In genomic region chr4:85149656-85150055, GRCh38 we compare ENCODE assay signal across 18 cellular contexts.
DNase-seq lines count a peak whose midpoint lies in the region; ATAC-seq and TF ChIP-seq lines count a peak whose summit lies in the region.
"Had no signal": no experiment of that assay in that cellular context is flagged by ENCODE, and none has a peak within 500 bp of the region (broad histone marks: within the 10 kb centered on the region; RNA-seq: fewer than 3 reads in every experiment).

No MANE protein-coding gene starts in this region.

- H3K36me3 ChIP-seq in ACC112 (ENCODE audit: insufficient read depth, low read length) = no peaks in the 10 kb centered on the region
- H3K36me3 ChIP-seq in IMR-90 (ENCODE audit: control insufficient read depth, insufficient read depth, low read length) = no peaks in the 10 kb centered on the region
- no peaks in the 10 kb centered on the region for H3K36me3 ChIP-seq in brain microvascular endothelial cell (replicated peaks)
- H3K36me3 ChIP-seq in left ventricle myocardium inferior = no peaks in the 10 kb centered on the region
- H3K36me3 ChIP-seq in mesendoderm (ENCODE audit: control insufficient read depth, insufficient read depth, low read length) = no peaks in the 10 kb centered on the region
- H3K36me3 ChIP-seq: pancreas had no signal

- H3K4me2 ChIP-seq in IMR-90 (ENCODE audit: low read depth, low read length) (no peak overlapping the region), mesendoderm (ENCODE audit: low read length) (no peak overlapping the region)
- H3K4me2 ChIP-seq: KMS-11 had no signal

- CTCF ChIA-PET in IMR-90 (lab: Yijun Ruan, JAX) = interaction anchor here (0.9 to 2.2 kb wide), 3 partner anchors 168 to 597 kb away, joined by 4 to 8 read pairs (median 4); no protein-coding TSS in a partner anchor

- H3K79me2 ChIP-seq in ACC112 (ENCODE audit: control insufficient read depth, insufficient read depth, low read length, unreplicated experiment) (no peaks in the 10 kb centered on the region), mesendoderm (ENCODE audit: control insufficient read depth, insufficient read depth, low read length) (no peaks in the 10 kb centered on the region)

- no TSS peak for BruUV-seq in IMR-90 (replicated peaks; lab: Mats Ljungman, UMichigan)

- peak overlapping the region; percentile 17; the same call in 1 of the 2 replicates for H3K27ac ChIP-seq in ACC112 (ENCODE audit: low read depth, low read length)
- no peak overlapping the region for H3K27ac ChIP-seq in IMR-90 (ENCODE audit: insufficient read depth, low read length)
- H3K27ac ChIP-seq in brain microvascular endothelial cell = no peak overlapping the region
- H3K27ac ChIP-seq in left ventricle myocardium inferior (replicated peaks) = peak overlapping the region; percentile 48
- no peak overlapping the region for H3K27ac ChIP-seq in mesendoderm (ENCODE audit: low read depth, low read length)
- H3K27ac ChIP-seq: coronary artery, epithelial cell of prostate, KMS-11, pancreas had no signal

- H3K9me3 ChIP-seq in IMR-90 (ENCODE audit: control insufficient read depth, insufficient read depth, low read length) (no peaks in the 10 kb centered on the region), left ventricle myocardium inferior (replicated peaks) (no peaks in the 10 kb centered on the region)
- H3K9me3 ChIP-seq: pancreas had no signal

- intact Hi-C loops in IMR-90 (cut with micrococcal nuclease) (no loop called here), left ventricle myocardium inferior (cut with micrococcal nuclease) (loop anchor here (2.0 to 10.0 kb wide), 2 partner anchors 215 to 599 kb away; no protein-coding TSS in a partner anchor)

- WGBS in IMR-90 (ENCODE audit: extremely low coverage in 2 of 2, insufficient read length in 1 of 2), 2 experiments = no CpG with 5 or more reads among the region's 1 CpG
- no CpG with 5 or more reads among the region's 1 CpG for WGBS in mesendoderm (ENCODE audit: extremely low coverage, insufficient coverage, low lambda C conversion rate)

- H3K9ac ChIP-seq in IMR-90 (ENCODE audit: low read depth, low read length) = no peak overlapping the region
- no peak overlapping the region for H3K9ac ChIP-seq in mesendoderm (ENCODE audit: low read length)
- H3K9ac ChIP-seq: KMS-11 had no signal

- peaks cover 22% of the 10 kb centered on the region for H3K4me1 ChIP-seq in ACC112 (ENCODE audit: control insufficient read depth, insufficient read depth, low read length, unreplicated experiment)
- H3K4me1 ChIP-seq in IMR-90 (ENCODE audit: control insufficient read depth, insufficient read depth, low read length) = no peaks in the 10 kb centered on the region
- peaks cover 15% of the 10 kb centered on the region for H3K4me1 ChIP-seq in left ventricle myocardium inferior
- no peaks in the 10 kb centered on the region for H3K4me1 ChIP-seq in mesendoderm (ENCODE audit: control insufficient read depth, low read depth, low read length)

- H3K14ac ChIP-seq in IMR-90 (replicated peaks; ENCODE audit: low read depth, low read length) = no peak overlapping the region

- POLR2A ChIA-PET in IMR-90 (lab: Charles Lee; ENCODE audit: unreplicated experiment) = no interaction called here

- no peaks in the 10 kb centered on the region for H3K9me1 ChIP-seq in IMR-90 (ENCODE audit: insufficient read depth, low read length)

- H4K20me1 ChIP-seq in IMR-90 (ENCODE audit: insufficient read depth, low read length) = no peaks in the 10 kb centered on the region

- H3K18ac ChIP-seq in IMR-90 (ENCODE audit: low read depth, low read length) (no peak overlapping the region), mesendoderm (ENCODE audit: low read length) (no peak overlapping the region)

- DNase-seq in IMR-90 = peak; percentile 4
- peak; percentile 2 for DNase-seq in brain microvascular endothelial cell
- no peak for DNase-seq in left ventricle myocardium inferior
- no peak for DNase-seq in mesendoderm
- DNase-seq in GM19240 (ENCODE audit: insufficient read length, low spot score) = no peak
- no peak for DNase-seq in central memory CD4-positive, alpha-beta T cell
- DNase-seq: CD8-positive, alpha-beta memory T cell; hypothalamus; left colon; NCI-H1105; NCI-H2171; pancreas; stimulated activated naive CD4-positive, alpha-beta T cell had no signal

- in situ Hi-C loops in IMR-90 (cut with MboI; ENCODE audit: low sequenced_read_pairs) = loop anchor here (5.0 kb wide), 1 partner anchor 593 kb away; no protein-coding TSS in a partner anchor
- in situ Hi-C loops in brain microvascular endothelial cell (cut with HindIII; ENCODE audit: low pct_ligation_motif_present, low sequenced_read_pairs) = no loop called here

- no peak for TF ChIP-seq RAD21 in IMR-90 (IDR thresholded peaks at IDR 0.05; ENCODE audit: low read length)

- no peak overlapping the region for H4K8ac ChIP-seq in IMR-90 (ENCODE audit: low read depth in 2 of 2, low read length in 2 of 2)
- no peak overlapping the region for H4K8ac ChIP-seq in mesendoderm (ENCODE audit: low read depth, low read length)

- H3K56ac ChIP-seq in IMR-90 (ENCODE audit: extremely low read depth, insufficient read depth, low read length) = no peak overlapping the region
- H3K56ac ChIP-seq in mesendoderm (ENCODE audit: low read length) = no peak overlapping the region

- H2AK5ac ChIP-seq in IMR-90 (ENCODE audit: low read depth, low read length) (no peak overlapping the region), mesendoderm (ENCODE audit: low read length) (no peak overlapping the region)

- no peak for TF ChIP-seq CTCF in IMR-90 (conservative IDR thresholded peaks at IDR 0.05; ENCODE audit: low read depth, low read length)
- TF ChIP-seq CTCF in brain microvascular endothelial cell (IDR thresholded peaks at IDR 0.05; ENCODE audit: low read depth, low read length, missing control alignments) = no peak
- TF ChIP-seq CTCF in left ventricle myocardium inferior (IDR thresholded peaks at IDR 0.05; ENCODE audit: borderline replicate concordance) = no peak

- no peak overlapping the region for H2AK9ac ChIP-seq in IMR-90 (replicated peaks; ENCODE audit: low read depth, low read length, poor library complexity)

- H3K4ac ChIP-seq in IMR-90 (ENCODE audit: low read depth, low read length) = no peak overlapping the region
- H3K4ac ChIP-seq in mesendoderm (ENCODE audit: low read depth, low read length) = no peak overlapping the region

- H4K91ac ChIP-seq in IMR-90 (ENCODE audit: insufficient read depth, low read depth, low read length) = no peak overlapping the region

- peak overlapping the region; percentile 21 for H2AFZ ChIP-seq in ACC112 (ENCODE audit: low read length, unreplicated experiment)
- H2AFZ ChIP-seq in IMR-90 (replicated peaks; ENCODE audit: low read length, poor library complexity) = no peak overlapping the region

- H2BK120ac ChIP-seq in IMR-90 (ENCODE audit: low read depth, low read length) = no peak overlapping the region
- no peak overlapping the region for H2BK120ac ChIP-seq in mesendoderm (ENCODE audit: low read depth, low read length)

- H4K5ac ChIP-seq in IMR-90 (ENCODE audit: low read depth, low read length) (no peak overlapping the region), mesendoderm (ENCODE audit: low read length) (no peak overlapping the region)

- dilution Hi-C loops in IMR-90 (cut with HindIII; ENCODE audit: low sequenced_read_pairs, unreplicated experiment) = no loop called here

- H2BK5ac ChIP-seq in IMR-90 (ENCODE audit: low read depth, low read length, poor library complexity, severe bottlenecking) = no peak overlapping the region
- no peak overlapping the region for H2BK5ac ChIP-seq in mesendoderm (ENCODE audit: low read length)

- ATAC-seq in IMR-90 (ENCODE audit: low read depth) (no peak), HG02870 (IDR thresholded peaks at IDR 0.05; ENCODE audit: unreplicated experiment) (no peak)
- ATAC-seq: left colon, pancreas had no signal

- H3K23ac ChIP-seq in IMR-90 (ENCODE audit: low read depth, low read length) = no peak overlapping the region
- H3K23ac ChIP-seq in mesendoderm (ENCODE audit: low read length) = no peak overlapping the region

- TF ChIP-seq POLR2A in IMR-90 (IDR thresholded peaks at IDR 0.05; ENCODE audit: low read depth, low read length) = no peak

- no peaks in the 10 kb centered on the region for H3K27me3 ChIP-seq in ACC112 (ENCODE audit: insufficient read depth, low read length)
- peaks cover 1% of the 10 kb centered on the region; the same call in 1 of the 2 replicates for H3K27me3 ChIP-seq in IMR-90 (ENCODE audit: control insufficient read depth, insufficient read depth, low read length)
- no peaks in the 10 kb centered on the region for H3K27me3 ChIP-seq in brain microvascular endothelial cell (replicated peaks)
- H3K27me3 ChIP-seq in left ventricle myocardium inferior (ENCODE audit: low read depth) = no peaks in the 10 kb centered on the region
- H3K27me3 ChIP-seq in mesendoderm (ENCODE audit: insufficient read depth, low read length, poor library complexity) = no peaks in the 10 kb centered on the region
- H3K27me3 ChIP-seq: pancreas had no signal

- no peak overlapping the region for H2BK15ac ChIP-seq in IMR-90 (ENCODE audit: low read depth, low read length)
- no peak overlapping the region for H2BK15ac ChIP-seq in mesendoderm (replicated peaks; ENCODE audit: low read depth)

- H2BK20ac ChIP-seq in IMR-90 (ENCODE audit: low read depth, low read length) = no peak overlapping the region

- H3K4me3 ChIP-seq in ACC112 (ENCODE audit: low read depth, low read length) = no peak overlapping the region
- no peak overlapping the region for H3K4me3 ChIP-seq in IMR-90 (ENCODE audit: insufficient read depth, low read depth, low read length)
- no peak overlapping the region for H3K4me3 ChIP-seq in brain microvascular endothelial cell (ENCODE audit: low read depth, low read length)
- no peak overlapping the region for H3K4me3 ChIP-seq in left ventricle myocardium inferior
- H3K4me3 ChIP-seq in mesendoderm (ENCODE audit: low read length) = no peak overlapping the region
- H3K4me3 ChIP-seq: coronary artery, pancreas had no signal

- H3K79me1 ChIP-seq in IMR-90 (ENCODE audit: low read depth in 1 of 2, low read length in 2 of 2) (no peaks in the 10 kb centered on the region), mesendoderm (ENCODE audit: low read length) (no peaks in the 10 kb centered on the region)

TF ChIP-seq in IMR-90, 13 proteins besides CTCF, POLR2A, EP300 and RAD21 (continues in another document):
- TF ChIP-seq USF2 (IDR thresholded peaks at IDR 0.05; ENCODE audit: low read depth, low read length) (no peak), RCOR1 (IDR thresholded peaks at IDR 0.05; ENCODE audit: insufficient replicate concordance, low read length) (no peak), NFE2L2 (IDR thresholded peaks at IDR 0.05; ENCODE audit: low read depth, low read length) (no peak), BHLHE40 (IDR thresholded peaks at IDR 0.05; ENCODE audit: low read depth, low read length) (no peak), MAFK (IDR thresholded peaks at IDR 0.05; ENCODE audit: low read depth, low read length) (no peak)

Comparison
In these comparisons a context has a peak if more than half of its experiments do, and no peak if none do; other contexts are left out.
1. H3K27ac ChIP-seq: peak in ACC112 (single experiment) and left ventricle myocardium inferior (single experiment); none in IMR-90 (single experiment), brain microvascular endothelial cell (single experiment) and mesendoderm (single experiment).
2. DNase-seq: peak in IMR-90 (single experiment) and brain microvascular endothelial cell (single experiment); none in left ventricle myocardium inferior (single experiment), mesendoderm (single experiment), GM19240 (single experiment) and central memory CD4-positive, alpha-beta T cell (single experiment).